Comparison of ENCODE assay signal across 8 cellular contexts in genomic region chr1:211829343-211830054, GRCh38. TPM values are rescaled to one million over a fixed set of nuclear protein-coding genes. Genes with fewer than 3 reads are reported as not detected.
A peak's percentile ranks its signal among the peaks of the same experiment; 100 is the strongest.
DNase-seq lines count a peak whose midpoint lies in the region; ATAC-seq and TF ChIP-seq lines count a peak whose summit lies in the region.

No MANE protein-coding gene starts in this region.

- intact Hi-C loops in heart left ventricle (cut with DNase I): loop anchor here in 9 of 10 donors (1.0 to 10.0 kb wide), 9 partner anchors 42 to 255 kb away; partner anchors contain the start of genes DTL (in 1 of the 9), INTS7 (in 1 of the 9) and SLC30A1 (in 1 of the 9)

- H3K79me2 ChIP-seq in osteoblast (ENCODE audit: insufficient read depth, low read length): peaks cover 15% of the 10 kb centered on the region

- H3K27ac Mint-ChIP-seq in activated T-helper 17 cell treated with anti-CD3 and anti-CD28 coated beads, Interleukin-2, amount 50 U/mL, for 72 hours: peak overlapping the region; percentile 85

- peak overlapping the region; percentile 87 for H3K4me2 ChIP-seq in osteoblast (ENCODE audit: insufficient read depth, low read length)

- 6 to 10% (median 7%) methylated on average over 22 of the region's 22 CpGs for WGBS in heart left ventricle, 4 donors

- peaks cover 21% of the 10 kb centered on the region for H3K36me3 Mint-ChIP-seq in activated T-helper 17 cell treated with anti-CD3 and anti-CD28 coated beads, Interleukin-2, amount 50 U/mL, for 72 hours (ENCODE audit: low read depth)

- TF ChIP-seq POLR2A in heart left ventricle (IDR thresholded peaks at IDR 0.05): no peak

- H3K4me1 ChIP-seq in heart left ventricle (peaks cover 0 to 57% (median 20%) of the 10 kb centered on the region in 12 donors), osteoblast (ENCODE audit: insufficient read depth, low read length) (peaks cover 9% of the 10 kb centered on the region)

- peak; percentile 62 for DNase-seq in NCI-H1092 treated with DMSO at 0.1 percent for 48 hours (lab: John Stamatoyannopoulos, UW)
- DNase-seq in NCI-H1092 (lab: John Stamatoyannopoulos, UW): no peak
- DNase-seq in NCI-H1105 (lab: John Stamatoyannopoulos, UW): peak; percentile 10
- DNase-seq in heart left ventricle: peak in 4 of 5 donors; percentile 14 to 41 (median 35)
- DNase-seq in osteoblast (ENCODE audit: insufficient read length, low spot score, missing footprints): no peak
- DNase-seq in DMS153 (lab: John Stamatoyannopoulos, UW): no peak
- DNase-seq in activated CD8-positive, alpha-beta memory T cell treated with anti-CD3 and anti-CD28 coated beads, Interleukin-2, amount 50 U/mL, for 48 hours: no peak

- H3K9me3 ChIP-seq in heart left ventricle (no peaks in the 10 kb centered on the region), osteoblast (ENCODE audit: low read depth, low read length) (no peaks in the 10 kb centered on the region)

- H2AFZ ChIP-seq in osteoblast (ENCODE audit: low read length): peak overlapping the region; percentile 85

- TF ChIP-seq CTCF in heart left ventricle (IDR thresholded peaks at IDR 0.05): peak in 1 of 12 donors; percentile 7
- TF ChIP-seq CTCF in osteoblast (IDR thresholded peaks at IDR 0.05; ENCODE audit: extremely low read depth, low read depth, low read length): no peak

- no peak for ATAC-seq in activated T-helper 17 cell treated with anti-CD3 and anti-CD28 coated beads, Interleukin-2, amount 50 U/mL, for 72 hours (replicated peaks)
- peak in 3 of 4 donors; percentile 28 to 58 (median 47) for ATAC-seq in heart left ventricle

- peak overlapping the region; percentile 81 for H3K4me3 Mint-ChIP-seq in activated T-helper 17 cell treated with anti-CD3 and anti-CD28 coated beads, Interleukin-2, amount 50 U/mL, for 72 hours

- no peaks in the 10 kb centered on the region for H4K20me1 ChIP-seq in osteoblast (ENCODE audit: insufficient read depth, low read length)

- H3K27ac ChIP-seq in heart left ventricle (peak overlapping the region; percentile 85 to 97 (median 91)), osteoblast (ENCODE audit: low read depth, low read length) (peak overlapping the region; percentile 29)

- no peaks in the 10 kb centered on the region for H3K9me3 Mint-ChIP-seq in activated T-helper 17 cell treated with anti-CD3 and anti-CD28 coated beads, Interleukin-2, amount 50 U/mL, for 72 hours

- no peaks in the 10 kb centered on the region for H3K27me3 Mint-ChIP-seq in activated T-helper 17 cell treated with anti-CD3 and anti-CD28 coated beads, Interleukin-2, amount 50 U/mL, for 72 hours

- H3K36me3 ChIP-seq in heart left ventricle (peaks cover 0 to 17% (median 12%) of the 10 kb centered on the region in 9 donors), osteoblast (ENCODE audit: insufficient read depth, low read length) (no peaks in the 10 kb centered on the region)

- H3K4me3 ChIP-seq in heart left ventricle (peak overlapping the region; percentile 54 to 99 (median 80)), osteoblast (ENCODE audit: insufficient read depth, low read length) (peak overlapping the region; percentile 85)

- no peaks in the 10 kb centered on the region for H3K27me3 ChIP-seq in heart left ventricle
- no peaks in the 10 kb centered on the region for H3K27me3 ChIP-seq in osteoblast (ENCODE audit: insufficient read depth, low read length)

- H3K4me1 Mint-ChIP-seq in activated T-helper 17 cell treated with anti-CD3 and anti-CD28 coated beads, Interleukin-2, amount 50 U/mL, for 72 hours: peaks cover 45% of the 10 kb centered on the region

RNA-seq across cellular contexts. Expression of gene LPGAT1, which starts 1.1 kb away (rescaled TPM):
- total RNA-seq in activated T-helper 17 cell treated with anti-CD3 and anti-CD28 coated beads, Interleukin-2, amount 50 U/mL, for 72 hours: 10 to 100 TPM; 15.4 to 18.7 TPM
- total RNA-seq in heart left ventricle (10 to 100 TPM; 19.0 to 40.0 (median 30.9) TPM), osteoblast (43.4 and 60.4 TPM in 2 replicates)
- polyA plus RNA-seq in heart left ventricle: 10 to 100 TPM in 1 of 2 donors, 1 to 10 TPM in 1; 5.6 to 11.7 TPM

Comparison
In these comparisons a context has a peak if more than half of its experiments do, and no peak if none do; other contexts are left out.
1. DNase-seq: peak in NCI-H1092 treated with DMSO at 0.1 percent for 48 hours (single experiment), NCI-H1105 (single experiment) and heart left ventricle (4 of 5); none in NCI-H1092 (single experiment), osteoblast (single experiment), DMS153 (single experiment) and activated CD8-positive, alpha-beta memory T cell treated with anti-CD3 and anti-CD28 coated beads, Interleukin-2, amount 50 U/mL, for 48 hours (single experiment).